8 cellular contexts compared by ENCODE assay signal in genomic region chr19:39941615-39942507, GRCh38. TPM values are rescaled to one million over a fixed set of nuclear protein-coding genes. Genes with fewer than 3 reads are reported as not detected.
DNase-seq lines count a peak whose midpoint lies in the region; ATAC-seq and TF ChIP-seq lines count a peak whose summit lies in the region.

No MANE protein-coding gene starts in this region.

- no peak overlapping the region for H2BK12ac ChIP-seq in mesenchymal stem cell (ENCODE audit: low read length in 2 of 2)

- no peak overlapping the region for H3K4ac ChIP-seq in mesenchymal stem cell (ENCODE audit: low read depth in 1 of 2, low read length in 2 of 2)

- H3K14ac ChIP-seq in mesenchymal stem cell (ENCODE audit: low read length in 2 of 2): no peak overlapping the region

- H3K18ac ChIP-seq in mesenchymal stem cell (ENCODE audit: low read depth in 1 of 2, low read length in 2 of 2): no peak overlapping the region

- no peak overlapping the region for H3K4me2 ChIP-seq in mesenchymal stem cell (ENCODE audit: low read length, poor library complexity, severe bottlenecking)

- H3K9me3 Mint-ChIP-seq in CD8-positive, alpha-beta T cell: peaks cover 7% of the 10 kb centered on the region

- H3K9me3 ChIP-seq in CD8-positive, alpha-beta T cell (ENCODE audit: low read length): no peaks in the 10 kb centered on the region
- H3K9me3 ChIP-seq in mesenchymal stem cell (ENCODE audit: control insufficient read depth, low read length) (peaks cover 7% of the 10 kb centered on the region), upper lobe of right lung (peaks cover 9% of the 10 kb centered on the region)

- H3K79me1 ChIP-seq in mesenchymal stem cell (replicated peaks; ENCODE audit: low read length, poor library complexity, severe bottlenecking): no peaks in the 10 kb centered on the region

- no peak overlapping the region for H2BK15ac ChIP-seq in mesenchymal stem cell (ENCODE audit: low read depth, poor library complexity, severe bottlenecking)

- CTCF ChIA-PET in CD8-positive, alpha-beta T cell (lab: Charles Lee): interaction anchor here (1.1 to 9.4 kb wide), 4 partner anchors 12 to 98 kb away, joined by 3 to 90 read pairs (median 6); partner anchors contain the start of gene PSMC4

- H4K91ac ChIP-seq in mesenchymal stem cell (ENCODE audit: low read length): no peak overlapping the region

- H3K27me3 Mint-ChIP-seq in CD8-positive, alpha-beta T cell (ENCODE audit: low read depth): no peaks in the 10 kb centered on the region

- peak; percentile 79 for ATAC-seq in CD8-positive, alpha-beta T cell
- ATAC-seq in GM21515 (IDR thresholded peaks at IDR 0.05; ENCODE audit: unreplicated experiment): peak; percentile 71
- ATAC-seq in upper lobe of right lung: peak; percentile 92
- ATAC-seq in HG03159 (IDR thresholded peaks at IDR 0.05; ENCODE audit: unreplicated experiment): no peak

- peaks cover 70% of the 10 kb centered on the region for H3K4me1 ChIP-seq in CD8-positive, alpha-beta T cell (ENCODE audit: insufficient read depth, low read length)
- H3K4me1 ChIP-seq in mesenchymal stem cell (ENCODE audit: control insufficient read depth, insufficient read depth, low read depth, low read length) (peaks cover 19% of the 10 kb centered on the region), upper lobe of right lung (peaks cover 21% of the 10 kb centered on the region)

- POLR2A ChIA-PET in CD8-positive, alpha-beta T cell (lab: Charles Lee): interaction anchor here (0.7 to 5.0 kb wide), 5 partner anchors 9 to 149 kb away, joined by 3 to 43 read pairs (median 13); partner anchors contain the start of gene PSMC4

- no peak overlapping the region for H2BK120ac ChIP-seq in mesenchymal stem cell (ENCODE audit: low read depth, low read length)

- peak overlapping the region; percentile 34 for H3K4me3 ChIP-seq in CD8-positive, alpha-beta T cell (ENCODE audit: low read depth, low read length)
- H3K4me3 ChIP-seq in mesenchymal stem cell (ENCODE audit: insufficient read depth in 1 of 2, low read depth in 1 of 2, low read length in 2 of 2) (no peak overlapping the region), upper lobe of right lung (no peak overlapping the region)

- peak overlapping the region; percentile 36 for H3K27ac ChIP-seq in CD8-positive, alpha-beta T cell (ENCODE audit: low read depth, low read length)
- H3K27ac ChIP-seq in mesenchymal stem cell (ENCODE audit: low read length, poor library complexity, severe bottlenecking): peak overlapping the region; percentile 94
- H3K27ac ChIP-seq in upper lobe of right lung: no peak overlapping the region

- no peaks in the 10 kb centered on the region for H3K36me3 ChIP-seq in CD8-positive, alpha-beta T cell (ENCODE audit: insufficient read depth, low read length)
- H3K36me3 ChIP-seq in mesenchymal stem cell (ENCODE audit: control insufficient read depth in 1 of 2, insufficient read depth in 2 of 2, low read depth in 1 of 2, low read length in 2 of 2) (no peaks in the 10 kb centered on the region), upper lobe of right lung (no peaks in the 10 kb centered on the region)

- TF ChIP-seq CTCF in CD8-positive, alpha-beta T cell (IDR thresholded peaks at IDR 0.05): no peak
- no peak for TF ChIP-seq CTCF in upper lobe of right lung (IDR thresholded peaks at IDR 0.05)

- H3K27ac Mint-ChIP-seq in CD8-positive, alpha-beta T cell: peak overlapping the region; percentile 80

- intact Hi-C loops in CD8-positive, alpha-beta T cell (cut with DNase I, micrococcal nuclease): loop anchor here in 1 of 2 experiments (1.0 kb wide), 3 partner anchors 11 to 54 kb away; no protein-coding TSS in a partner anchor
- intact Hi-C loops in upper lobe of right lung (cut with DNase I): no loop called here

- H3K9ac ChIP-seq in mesenchymal stem cell (ENCODE audit: low read length): no peak overlapping the region

- H4K8ac ChIP-seq in mesenchymal stem cell (ENCODE audit: low read length): peak overlapping the region; percentile 37

- 47% methylated on average over 7 of the region's 8 CpGs for WGBS in mesenchymal stem cell

- peak overlapping the region; percentile 77 for H2AK5ac ChIP-seq in mesenchymal stem cell (ENCODE audit: low read length, severe bottlenecking)

- peak in 6 of 7 experiments; percentile 28 to 73 (median 46) for DNase-seq in CD8-positive, alpha-beta T cell
- peak; percentile 76 to 97 for DNase-seq in NOMO-1 (lab: John Stamatoyannopoulos, UW; ENCODE audit: unreplicated experiment in 2 of 2)
- peak; percentile 78 for DNase-seq in activated effector memory CD4-positive, alpha-beta T cell treated with anti-CD3 and anti-CD28 coated beads, Interleukin-2, amount 50 U/mL, for 16 hours
- DNase-seq in mesenchymal stem cell: peak; percentile 12
- no peak for DNase-seq in upper lobe of right lung
- no peak for DNase-seq in NCI-H1092 (lab: John Stamatoyannopoulos, UW)

- no peak overlapping the region for H2AFZ ChIP-seq in mesenchymal stem cell (ENCODE audit: low read depth, low read length)

- H3K27me3 ChIP-seq in CD8-positive, alpha-beta T cell (ENCODE audit: insufficient read depth, low read length): no peaks in the 10 kb centered on the region
- peaks cover 0 to 5% of the 10 kb centered on the region in 2 experiments for H3K27me3 ChIP-seq in mesenchymal stem cell (ENCODE audit: control insufficient read depth in 1 of 2, insufficient read depth in 1 of 2, low read length in 2 of 2)
- no peaks in the 10 kb centered on the region for H3K27me3 ChIP-seq in upper lobe of right lung

- peak overlapping the region; percentile 66 for H2BK5ac ChIP-seq in mesenchymal stem cell (ENCODE audit: low read depth, low read length, poor library complexity, severe bottlenecking)

- H3K4me3 Mint-ChIP-seq in CD8-positive, alpha-beta T cell: peak overlapping the region; percentile 57

- H3K4me1 Mint-ChIP-seq in CD8-positive, alpha-beta T cell (ENCODE audit: low read depth): peaks cover 73% of the 10 kb centered on the region

- H3K23ac ChIP-seq in mesenchymal stem cell (ENCODE audit: low read length in 2 of 2): no peak overlapping the region

- H3K36me3 Mint-ChIP-seq in CD8-positive, alpha-beta T cell: peaks cover 21% of the 10 kb centered on the region

RNA-seq across cellular contexts. Expression of gene FCGBP, which starts 7.4 kb away (rescaled TPM):
- 10 to 100 TPM; 28.1 to 31.9 TPM for total RNA-seq in CD8-positive, alpha-beta T cell
- 0.03 TPM for polyA plus RNA-seq in mesenchymal stem cell (2013, experiment 1 of 2)
- polyA plus RNA-seq in mesenchymal stem cell (2013, experiment 2 of 2): 0.01 TPM
- 10.3 TPM for total RNA-seq in upper lobe of right lung

RNA-seq across cellular contexts. Expression of gene PSMC4, which starts 29.1 kb away (rescaled TPM):
- 10 to 100 TPM; 75.9 to 79.0 TPM for total RNA-seq in CD8-positive, alpha-beta T cell
- 75.6 TPM for polyA plus RNA-seq in mesenchymal stem cell (2013, experiment 1 of 2)
- 75.9 TPM for polyA plus RNA-seq in mesenchymal stem cell (2013, experiment 2 of 2)
- 60.5 TPM for total RNA-seq in upper lobe of right lung

RNA-seq across cellular contexts. Expression of gene ZNF546, which starts 55.0 kb away (rescaled TPM):
- total RNA-seq in CD8-positive, alpha-beta T cell: 1 to 10 TPM; 1.6 to 2.4 TPM
- polyA plus RNA-seq in mesenchymal stem cell (2013, experiment 1 of 2): 0.64 TPM
- polyA plus RNA-seq in mesenchymal stem cell (2013, experiment 2 of 2): 0.45 TPM
- 6.7 TPM for total RNA-seq in upper lobe of right lung

Comparison
In these comparisons a context has a peak if more than half of its experiments do, and no peak if none do; other contexts are left out.
1. DNase-seq: peak in CD8-positive, alpha-beta T cell (6 of 7), NOMO-1 (2 of 2), activated effector memory CD4-positive, alpha-beta T cell treated with anti-CD3 and anti-CD28 coated beads, Interleukin-2, amount 50 U/mL, for 16 hours (single experiment) and mesenchymal stem cell (single experiment); none in upper lobe of right lung (single experiment) and NCI-H1092 (single experiment).